Comparison of ENCODE assay signal across 14 cellular contexts in genomic region chr5:20833081-20833627, GRCh38.
A peak's percentile ranks its signal among the peaks of the same experiment; 100 is the strongest.
DNase-seq lines count a peak whose midpoint lies in the region; ATAC-seq lines count a peak whose summit lies in the region.
"Had no signal": no experiment of that assay in that cellular context is flagged by ENCODE, and none has a peak within 500 bp of the region (broad histone marks: within the 10 kb centered on the region; RNA-seq: fewer than 3 reads in every experiment).

No MANE protein-coding gene starts in this region.

- DNase-seq in AG08396 (ENCODE audit: low spot score) (peak; percentile 0), HAP-1 (ENCODE audit: low spot score in 2 of 2) (peak; percentile 6 to 7), UCSD-AML1 (lab: John Stamatoyannopoulos, UW; ENCODE audit: unreplicated experiment) (peak; percentile 9), medulla oblongata (ENCODE audit: extremely low spot score) (peak; percentile 79), SHP77 (lab: John Stamatoyannopoulos, UW) (no peak), NCI-H69 (lab: John Stamatoyannopoulos, UW) (no peak)
- DNase-seq in effector CD8-positive, alpha-beta T cell (lab: John Stamatoyannopoulos, UW): no peak
- DNase-seq: ACHN; activated CD4-positive, alpha-beta memory T cell treated with anti-CD3 and anti-CD28 coated beads for 36 hours; NCI-H146; NCI-H2227 treated with DMSO at 0.1 percent for 48 hours; NK-92 treated with Interleukin-12 subunit alpha and Interleukin-12 subunit beta, amount 100 ng/mL, for 24 hours; upper lobe of right lung had no signal

- no peak overlapping the region for H3K4me3 ChIP-seq in HAP-1
- H3K4me3 ChIP-seq: upper lobe of right lung had no signal

- in situ Hi-C loops in HAP-1 (cut with MboI; ENCODE audit: low sequenced_read_pairs): no loop called here

- H3K4me1 ChIP-seq in HAP-1: no peaks in the 10 kb centered on the region
- H3K4me1 ChIP-seq: upper lobe of right lung had no signal

- no peaks in the 10 kb centered on the region for H3K9me3 ChIP-seq in HAP-1
- H3K9me3 ChIP-seq: upper lobe of right lung had no signal

- ATAC-seq in GM18873 (IDR thresholded peaks at IDR 0.05; ENCODE audit: low FRiP score, unreplicated experiment): no peak
- ATAC-seq: upper lobe of right lung had no signal

- H3K36me3 ChIP-seq in HAP-1 (replicated peaks): no peaks in the 10 kb centered on the region
- H3K36me3 ChIP-seq: upper lobe of right lung had no signal

- H3K27me3 ChIP-seq in HAP-1 (ENCODE audit: low read depth): no peaks in the 10 kb centered on the region
- H3K27me3 ChIP-seq: upper lobe of right lung had no signal

Comparison
In these comparisons a context has a peak if more than half of its experiments do, and no peak if none do; other contexts are left out.
1. DNase-seq: peak in AG08396 (single experiment), HAP-1 (2 of 2), UCSD-AML1 (single experiment) and medulla oblongata (single experiment); none in effector CD8-positive, alpha-beta T cell (single experiment), SHP77 (0 of 2) and NCI-H69 (single experiment).